ENCODE assay signal across 9 cellular contexts in the genomic region with DNA sequence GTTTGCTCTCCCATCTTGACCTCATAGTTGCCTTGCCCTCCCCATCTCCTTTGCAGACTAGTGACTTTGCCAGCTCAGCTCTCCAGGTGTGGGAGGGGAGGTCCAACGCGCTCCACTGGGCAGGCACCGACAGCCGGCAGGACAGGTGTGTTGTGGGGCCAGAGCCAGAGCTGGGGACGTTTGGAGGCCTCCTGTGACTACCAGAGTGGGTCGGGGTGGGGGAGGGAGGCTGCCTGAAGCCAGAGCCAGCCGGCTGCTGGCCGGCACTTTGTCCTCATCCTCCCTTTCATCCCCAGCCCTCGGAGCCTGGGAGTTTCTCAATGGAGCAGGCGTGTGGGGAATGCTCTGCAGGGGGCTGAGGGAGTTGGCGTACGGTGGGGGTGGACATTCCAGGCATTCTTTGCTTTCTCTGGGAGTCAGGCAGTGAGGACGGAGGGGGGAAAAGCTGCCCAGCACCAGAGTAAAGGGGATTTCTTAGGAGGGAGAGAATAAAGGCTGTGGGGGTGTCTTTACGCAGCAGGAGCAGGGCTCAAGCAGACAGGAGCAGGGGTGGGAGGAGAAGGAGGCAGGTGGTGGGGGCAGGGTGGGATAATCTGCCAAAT. TPM values are rescaled to one million over a fixed set of nuclear protein-coding genes. Genes with fewer than 3 reads are reported as not detected.
DNase-seq lines count a peak whose midpoint lies in the region; ATAC-seq, FAIRE-seq and TF ChIP-seq lines count a peak whose summit lies in the region.
"Had no signal": no experiment of that assay in that cellular context is flagged by ENCODE, and none has a peak within 500 bp of the region (broad histone marks: within the 10 kb centered on the region; RNA-seq: fewer than 3 reads in every experiment).

No MANE protein-coding gene starts in this region.

- H3K4me3 Mint-ChIP-seq in IgD-negative memory B cell: peak overlapping the region in 3 of 4 donors; percentile 20 to 75 (median 69)
- H3K4me3 Mint-ChIP-seq in type B pancreatic cell: peak overlapping the region; percentile 72

- peak overlapping the region; percentile 37 for H3K9ac ChIP-seq in keratinocyte (ENCODE audit: control insufficient read depth, extremely low read depth, insufficient read depth, low read length)

- H3K4me2 ChIP-seq in keratinocyte (ENCODE audit: control insufficient read depth, extremely low read depth, insufficient read depth, low read depth, low read length): no peak overlapping the region

- no peaks in the 10 kb centered on the region for H3K9me3 ChIP-seq in keratinocyte (ENCODE audit: control insufficient read depth, low read depth, low read length)

- no peaks in the 10 kb centered on the region for H3K27me3 ChIP-seq in keratinocyte (ENCODE audit: control insufficient read depth, extremely low read depth, insufficient read depth, low read length)

- peaks cover 51% of the 10 kb centered on the region for H3K4me1 ChIP-seq in keratinocyte (ENCODE audit: control insufficient read depth, extremely low read depth, insufficient read depth, low read length)

- H3K36me3 Mint-ChIP-seq in IgD-negative memory B cell: peaks cover 3% of the 10 kb centered on the region
- peaks cover 16% of the 10 kb centered on the region for H3K36me3 Mint-ChIP-seq in type B pancreatic cell

- no peak overlapping the region for H2AFZ ChIP-seq in keratinocyte (ENCODE audit: control insufficient read depth, low read length)

- H3K36me3 ChIP-seq in keratinocyte (ENCODE audit: control insufficient read depth in 2 of 2, extremely low read depth in 1 of 2, insufficient read depth in 2 of 2, low read length in 2 of 2): peaks cover 28 to 43% of the 10 kb centered on the region in 2 experiments

- no peak overlapping the region for H3K4me3 ChIP-seq in keratinocyte (ENCODE audit: control insufficient read depth in 2 of 3, extremely low read depth in 1 of 3, insufficient read depth in 2 of 3, low read depth in 1 of 3, low read length in 3 of 3)

- H3K27ac ChIP-seq in keratinocyte (ENCODE audit: control insufficient read depth, insufficient read depth, low read length): peak overlapping the region; percentile 11

- H3K9me1 ChIP-seq in keratinocyte (ENCODE audit: control insufficient read depth, extremely low read depth, insufficient read depth, low read length): peaks cover 2% of the 10 kb centered on the region

- H3K4me1 Mint-ChIP-seq in IgD-negative memory B cell (peaks cover 24 to 44% (median 30%) of the 10 kb centered on the region in 3 donors), type B pancreatic cell (ENCODE audit: unreplicated experiment) (peaks cover 34% of the 10 kb centered on the region)

- H3K27me3 Mint-ChIP-seq in IgD-negative memory B cell: no peaks in the 10 kb centered on the region
- no peaks in the 10 kb centered on the region for H3K27me3 Mint-ChIP-seq in type B pancreatic cell

- H3K9me3 Mint-ChIP-seq in IgD-negative memory B cell (no peaks in the 10 kb centered on the region), type B pancreatic cell (no peaks in the 10 kb centered on the region)

- no peak for FAIRE-seq in keratinocyte (lab: Jason Lieb, UNC)
- FAIRE-seq: colon had no signal

- ATAC-seq in stimulated activated naive CD8-positive, alpha-beta T cell treated with anti-CD3 and anti-CD28 coated beads, Interleukin-15, Interleukin-2, amounts not matched to agents 100 U/mL and 50 U/mL, for 24 hours: no peak
- ATAC-seq in HG03571 (IDR thresholded peaks at IDR 0.05; ENCODE audit: unreplicated experiment): no peak
- ATAC-seq in GM18907 (IDR thresholded peaks at IDR 0.05; ENCODE audit: unreplicated experiment): no peak

- peaks cover 14% of the 10 kb centered on the region for H3K79me2 ChIP-seq in keratinocyte (ENCODE audit: control insufficient read depth, insufficient read depth, low read length)

- dilution Hi-C loops in keratinocyte (cut with MboI; ENCODE audit: extremely low pct_ligation_motif_present, low sequenced_read_pairs): no loop called here

- H3K27ac Mint-ChIP-seq in IgD-negative memory B cell: peak overlapping the region; percentile 86 to 96 (median 86)
- peak overlapping the region; percentile 90 for H3K27ac Mint-ChIP-seq in type B pancreatic cell

- H4K20me1 ChIP-seq in keratinocyte (ENCODE audit: control insufficient read depth, extremely low read depth, insufficient read depth, low read length): peaks cover 2% of the 10 kb centered on the region

- TF ChIP-seq CTCF in AG09319 (IDR thresholded peaks at IDR 0.05; ENCODE audit: low read depth, low read length) (no peak), keratinocyte (optimal IDR thresholded peaks at IDR 0.05 in 1 of 3, IDR thresholded peaks at IDR 0.05 in 1 of 3, conservative IDR thresholded peaks at IDR 0.05 in 1 of 3; ENCODE audit: extremely low read depth in 1 of 3, insufficient read depth in 2 of 3, low read length in 3 of 3) (no peak), type B pancreatic cell (conservative IDR thresholded peaks at IDR 0.05) (no peak)

- DNase-seq in AG09319 (ENCODE audit: extremely low read depth, low read depth): peak; percentile 70
- DNase-seq in amniotic stem cell (lab: John Stamatoyannopoulos, UW): peak; percentile 61
- no peak for DNase-seq in keratinocyte (ENCODE audit: low read depth, low spot score)
- DNase-seq in type B pancreatic cell (ENCODE audit: extremely low spot score, unreplicated experiment): peak; percentile 79
- DNase-seq in stimulated activated naive CD8-positive, alpha-beta T cell treated with anti-CD3 and anti-CD28 coated beads, Interleukin-15, Interleukin-2, amounts not matched to agents 100 U/mL and 50 U/mL, for 24 hours: no peak

RNA-seq across cellular contexts. Expression of gene NUAK2, which starts 20.2 kb away (rescaled TPM):
- polyA plus RNA-seq in IgD-negative memory B cell (91.9 TPM), keratinocyte (2.8 to 5.9 TPM (median 3.9 TPM) in 3 replicates)
- polyA plus RNA-seq in keratinocyte (2011; ENCODE audit: low read depth): 2.9 TPM
- 3.0 TPM in 2 replicates for polyA plus RNA-seq in keratinocyte (2011; cell fraction: cytosol; rRNA removed)
- polyA plus RNA-seq in keratinocyte (2011; cell fraction: nucleus; rRNA removed): 7.9 and 8.2 TPM in 2 replicates
- 5.4 and 7.6 TPM in 2 replicates for polyA plus RNA-seq in keratinocyte (2012; ENCODE audit: low replicate concordance)
- polyA minus RNA-seq in keratinocyte: 4.1 to 8.7 TPM (median 4.3 TPM) in 3 replicates
- polyA minus RNA-seq in keratinocyte (2011; cell fraction: cytosol; rRNA and poly(A)+ RNA removed): 5.8 TPM
- polyA minus RNA-seq in keratinocyte (2011; cell fraction: nucleus; rRNA and poly(A)+ RNA removed): 9.7 and 12.9 TPM in 2 replicates
- total RNA-seq in type B pancreatic cell (ENCODE audit: low replicate concordance): 13.5 and 17.7 TPM in 2 replicates

RNA-seq across cellular contexts. Expression of gene KLHDC8A, which starts 55.4 kb away (rescaled TPM):
- polyA plus RNA-seq in IgD-negative memory B cell: 0.20 TPM
- polyA plus RNA-seq in keratinocyte: not detected in 3 replicates
- polyA plus RNA-seq in keratinocyte (2011; ENCODE audit: low read depth): 0.50 TPM
- polyA plus RNA-seq in keratinocyte (2011; cell fraction: cytosol; rRNA removed): not detected in 2 replicates
- not detected in 2 replicates for polyA plus RNA-seq in keratinocyte (2011; cell fraction: nucleus; rRNA removed)
- polyA plus RNA-seq in keratinocyte (2012; ENCODE audit: low replicate concordance): 0.10 TPM in 1 of 2 replicates, not detected in the other
- not detected in 3 replicates for polyA minus RNA-seq in keratinocyte
- polyA minus RNA-seq in keratinocyte (2011; cell fraction: cytosol; rRNA and poly(A)+ RNA removed): not detected
- polyA minus RNA-seq in keratinocyte (2011; cell fraction: nucleus; rRNA and poly(A)+ RNA removed): not detected in 2 replicates
- total RNA-seq in type B pancreatic cell (ENCODE audit: low replicate concordance): 0.50 and 3.9 TPM in 2 replicates

Comparison
In these comparisons a context has a peak if more than half of its experiments do, and no peak if none do; other contexts are left out.
1. DNase-seq: peak in AG09319 (single experiment), amniotic stem cell (single experiment) and type B pancreatic cell (single experiment); none in keratinocyte (single experiment) and stimulated activated naive CD8-positive, alpha-beta T cell treated with anti-CD3 and anti-CD28 coated beads, Interleukin-15, Interleukin-2, amounts not matched to agents 100 U/mL and 50 U/mL, for 24 hours (single experiment).
2. RNA of gene NUAK2, which starts 20.2 kb away (polyA plus RNA-seq): 91.9 TPM in IgD-negative memory B cell (single experiment); 2.8 to 8.2 TPM in keratinocyte; every median in the first group is over 10 times any median in the second.